ENCODE assay signal across 23 cellular contexts in the genomic region with DNA sequence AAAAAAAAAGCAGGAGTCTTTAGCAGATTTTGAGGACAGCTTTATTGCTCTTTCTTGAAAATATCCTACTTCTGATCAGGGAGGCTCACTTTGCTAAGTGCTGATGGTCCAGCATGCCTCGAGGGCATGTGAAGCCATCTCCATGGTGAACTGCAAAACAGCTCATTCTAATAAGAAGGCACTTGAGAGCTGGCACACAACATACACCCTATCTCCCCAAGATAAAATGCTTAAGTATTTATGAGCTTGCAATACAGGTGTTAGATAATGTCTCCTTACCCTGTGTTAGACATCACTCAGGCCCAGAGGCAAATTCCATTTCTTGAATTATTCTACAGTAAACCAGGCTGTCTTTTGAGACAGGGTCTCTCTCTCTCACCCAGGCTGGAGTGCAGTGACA. TPM values are rescaled to one million over a fixed set of nuclear protein-coding genes. Genes with fewer than 3 reads are reported as not detected.
DNase-seq lines count a peak whose midpoint lies in the region; ATAC-seq, FAIRE-seq and TF ChIP-seq lines count a peak whose summit lies in the region.
"Had no signal": no experiment of that assay in that cellular context is flagged by ENCODE, and none has a peak within 500 bp of the region (broad histone marks: within the 10 kb centered on the region; RNA-seq: fewer than 3 reads in every experiment).

No MANE protein-coding gene starts in this region.

- H3K27ac ChIP-seq in left ventricle myocardium inferior (replicated peaks) (peak overlapping the region; percentile 8), heart right ventricle (no peak overlapping the region), small intestine (ENCODE audit: low read depth in 1 of 2, low read length in 1 of 2) (no peak overlapping the region)
- H3K27ac ChIP-seq: esophagus squamous epithelium, PC-9, SK-N-MC, tibial nerve had no signal

- ATAC-seq in heart right ventricle (no peak), GM18511 (IDR thresholded peaks at IDR 0.05; ENCODE audit: unreplicated experiment) (no peak)
- no peak for ATAC-seq in activated naive CD8-positive, alpha-beta T cell treated with anti-CD3 and anti-CD28 coated beads, Interleukin-2, amount 50 U/mL, for 24 hours

- in situ Hi-C loops in HAP-1 (cut with MboI; ENCODE audit: low sequenced_read_pairs) = no loop called here

- peaks cover 51% of the 10 kb centered on the region for H3K36me3 Mint-ChIP-seq in activated naive CD8-positive, alpha-beta T cell treated with anti-CD3 and anti-CD28 coated beads, Interleukin-2, amount 50 U/mL, for 24 hours (ENCODE audit: low read depth)

- H3K4me1 ChIP-seq in left ventricle myocardium inferior (peaks cover 34% of the 10 kb centered on the region), heart right ventricle (peaks cover 0 to 23% (median 13%) of the 10 kb centered on the region in 9 donors), small intestine (ENCODE audit: control insufficient read depth in 2 of 2, insufficient read depth in 1 of 2, low read depth in 1 of 2, low read length in 1 of 2) (no peaks in the 10 kb centered on the region), HAP-1 (peaks cover 10% of the 10 kb centered on the region)

- peak overlapping the region; percentile 45 for H3K4me3 Mint-ChIP-seq in activated naive CD8-positive, alpha-beta T cell treated with anti-CD3 and anti-CD28 coated beads, Interleukin-2, amount 50 U/mL, for 24 hours

- H3K9me3 Mint-ChIP-seq in activated naive CD8-positive, alpha-beta T cell treated with anti-CD3 and anti-CD28 coated beads, Interleukin-2, amount 50 U/mL, for 24 hours = no peaks in the 10 kb centered on the region

- H3K27me3 ChIP-seq in left ventricle myocardium inferior (ENCODE audit: low read depth) (no peaks in the 10 kb centered on the region), heart right ventricle (no peaks in the 10 kb centered on the region), small intestine (ENCODE audit: control insufficient read depth in 2 of 2, insufficient read depth in 2 of 2, low read length in 2 of 2) (no peaks in the 10 kb centered on the region), HAP-1 (ENCODE audit: low read depth) (no peaks in the 10 kb centered on the region)
- H3K27me3 ChIP-seq: esophagus squamous epithelium, tibial nerve had no signal

- peaks cover 23% of the 10 kb centered on the region for H3K9me3 ChIP-seq in left ventricle myocardium inferior (replicated peaks)
- H3K9me3 ChIP-seq in heart right ventricle = peaks cover 0 to 21% (median 5%) of the 10 kb centered on the region in 11 donors
- H3K9me3 ChIP-seq in small intestine (ENCODE audit: control insufficient read depth, low read depth) = no peaks in the 10 kb centered on the region
- H3K9me3 ChIP-seq in HAP-1 = no peaks in the 10 kb centered on the region
- H3K9me3 ChIP-seq: esophagus squamous epithelium had no signal

- DNase-seq in left ventricle myocardium inferior (no peak), heart right ventricle (no peak), M059J (ENCODE audit: low read depth) (peak; percentile 80), small intestine (peak; percentile 55), HAP-1 (ENCODE audit: low spot score in 2 of 2) (no peak), A172 (ENCODE audit: low spot score) (no peak)
- no peak for DNase-seq in activated naive CD8-positive, alpha-beta T cell treated with anti-CD3 and anti-CD28 coated beads, Interleukin-2, amount 50 U/mL, for 24 hours
- DNase-seq: activated CD4-positive, CD25-positive, alpha-beta regulatory T cell treated with anti-CD3 and anti-CD28 coated beads, Interleukin-2, amount 50 U/mL, for 72 hours; activated gamma-delta T cell; anterior cingulate cortex; Calu3; cerebellar nuclear complex; esophagus squamous epithelium; Karpas-422; NCI-H1105; NCI-H2107; right cardiac atrium; T-helper 9 cell had no signal

- H3K4me1 Mint-ChIP-seq in activated naive CD8-positive, alpha-beta T cell treated with anti-CD3 and anti-CD28 coated beads, Interleukin-2, amount 50 U/mL, for 24 hours = peaks cover 51% of the 10 kb centered on the region

- H3K36me3 ChIP-seq in left ventricle myocardium inferior = peaks cover 6% of the 10 kb centered on the region
- peaks cover 0 to 25% (median 0%) of the 10 kb centered on the region in 9 donors for H3K36me3 ChIP-seq in heart right ventricle
- H3K36me3 ChIP-seq in small intestine (ENCODE audit: control insufficient read depth in 2 of 2, insufficient read depth in 2 of 2, low read length in 2 of 2) = peaks cover 2 to 4% of the 10 kb centered on the region in 2 donors
- peaks cover 34% of the 10 kb centered on the region for H3K36me3 ChIP-seq in HAP-1 (replicated peaks)

- no peak overlapping the region for H3K27ac Mint-ChIP-seq in activated naive CD8-positive, alpha-beta T cell treated with anti-CD3 and anti-CD28 coated beads, Interleukin-2, amount 50 U/mL, for 24 hours

- FAIRE-seq in small intestine (lab: Jason Lieb, UNC) = no peak
- FAIRE-seq: G401.6 had no signal

- intact Hi-C loops in left ventricle myocardium inferior (cut with micrococcal nuclease) = no loop called here
- intact Hi-C loops in heart right ventricle (cut with DNase I) = loop anchor here in 1 of 10 donors (10.0 kb wide), 1 partner anchor 85 kb away; no protein-coding TSS in a partner anchor

- TF ChIP-seq CTCF in left ventricle myocardium inferior (IDR thresholded peaks at IDR 0.05; ENCODE audit: borderline replicate concordance) = no peak
- no peak for TF ChIP-seq CTCF in heart right ventricle (IDR thresholded peaks at IDR 0.05)

- H3K4me3 ChIP-seq in left ventricle myocardium inferior = no peak overlapping the region
- no peak overlapping the region for H3K4me3 ChIP-seq in heart right ventricle
- no peak overlapping the region for H3K4me3 ChIP-seq in small intestine (ENCODE audit: low read depth in 1 of 2, low read length in 2 of 2)
- H3K4me3 ChIP-seq in HAP-1 = no peak overlapping the region
- H3K4me3 ChIP-seq: esophagus squamous epithelium, PC-9, SK-N-MC, tibial nerve had no signal

- H3K27me3 Mint-ChIP-seq in activated naive CD8-positive, alpha-beta T cell treated with anti-CD3 and anti-CD28 coated beads, Interleukin-2, amount 50 U/mL, for 24 hours = no peaks in the 10 kb centered on the region

- 50 to 53% methylated on average over 1 of the region's 1 CpG for WGBS in heart right ventricle, 2 donors
- WGBS in small intestine, 3 donors = 14 to 58% (median 38%) methylated on average over 1 of the region's 1 CpG

RNA-seq across cellular contexts. Expression of a gene that starts 2.7 kb away (rescaled TPM):
- total RNA-seq in left ventricle myocardium inferior (24.4 TPM), heart right ventricle (10 to 100 TPM; 15.0 to 46.9 (median 23.3) TPM)
- polyA plus RNA-seq in heart right ventricle (10 to 100 TPM; 10.5 to 68.3 TPM), small intestine (10 to 100 TPM; 35.4 to 78.3 (median 46.7) TPM)
- 3.5 and 4.5 TPM in 2 replicates for total RNA-seq in M059J (2014; rRNA removed; shearing (Covaris generic))
- 5.6 and 9.7 TPM in 2 replicates for total RNA-seq in A172 (2014; rRNA removed; shearing (Covaris generic))

RNA-seq across cellular contexts. Expression of a gene that starts 52.3 kb away (rescaled TPM):
- total RNA-seq in left ventricle myocardium inferior = 3.1 TPM
- 10 to 100 TPM in 1 of 10 donors, 1 to 10 TPM in 8, under 1 TPM in 1; 0.91 to 16.7 (median 2.2) TPM for total RNA-seq in heart right ventricle
- 1 to 10 TPM in 1 of 2 donors, under 1 TPM in 1; 0.80 to 1.0 TPM for polyA plus RNA-seq in heart right ventricle
- 49.0 and 66.4 TPM in 2 replicates for total RNA-seq in M059J (2014; rRNA removed; shearing (Covaris generic))
- polyA plus RNA-seq in small intestine = 10 to 100 TPM in 1 of 3 donors, 1 to 10 TPM in 2; 6.2 to 56.6 (median 6.3) TPM
- total RNA-seq in A172 (2014; rRNA removed; shearing (Covaris generic)) = 47.8 and 53.7 TPM in 2 replicates

Comparison
In these comparisons a context has a peak if more than half of its experiments do, and no peak if none do; other contexts are left out.
1. DNase-seq: peak in M059J (single experiment) and small intestine (single experiment); none in left ventricle myocardium inferior (single experiment), heart right ventricle (0 of 2), activated naive CD8-positive, alpha-beta T cell treated with anti-CD3 and anti-CD28 coated beads, Interleukin-2, amount 50 U/mL, for 24 hours (single experiment), HAP-1 (0 of 2) and A172 (single experiment).